ENCODE assay signal across 30 cellular contexts in genomic region chr12:95970905-95971304, GRCh38. TPM values are rescaled to one million over a fixed set of nuclear protein-coding genes. Genes with fewer than 3 reads are reported as not detected.
DNase-seq lines count a peak whose midpoint lies in the region; ATAC-seq, FAIRE-seq and TF ChIP-seq lines count a peak whose summit lies in the region.
"Had no signal": no experiment of that assay in that cellular context is flagged by ENCODE, and none has a peak within 500 bp of the region (broad histone marks: within the 10 kb centered on the region; RNA-seq: fewer than 3 reads in every experiment).

No MANE protein-coding gene starts in this region.

- H4K20me1 ChIP-seq in mammary epithelial cell (ENCODE audit: insufficient read depth, low read length): no peaks in the 10 kb centered on the region
- no peaks in the 10 kb centered on the region for H4K20me1 ChIP-seq in H1 (replicated peaks in 1 of 2; ENCODE audit: control insufficient read depth in 1 of 2, insufficient read depth in 2 of 2, low read length in 2 of 2)
- H4K20me1 ChIP-seq in smooth muscle cell (ENCODE audit: low read depth): no peaks in the 10 kb centered on the region

- H3K27ac ChIP-seq in mammary epithelial cell (ENCODE audit: insufficient read depth, low read depth, low read length) (no peak overlapping the region), breast epithelium (no peak overlapping the region), H1 (ENCODE audit: low read depth, low read length) (no peak overlapping the region), iPS DF 6.9 (ENCODE audit: low read length) (no peak overlapping the region), smooth muscle cell (ENCODE audit: low read depth) (no peak overlapping the region), Peyer's patch (no peak overlapping the region)
- H3K27ac ChIP-seq: 22Rv1, cardiac muscle cell, lower lobe of right lung, upper lobe of left lung, WERI-Rb-1 had no signal

- H3K4me3 ChIP-seq in mammary epithelial cell (replicated peaks in 1 of 3; ENCODE audit: insufficient read depth in 1 of 3, low read depth in 2 of 3, low read length in 3 of 3) (no peak overlapping the region), breast epithelium (no peak overlapping the region), H1 (ENCODE audit: extremely low read depth in 1 of 4, insufficient read depth in 2 of 4, low read depth in 3 of 4, low read length in 4 of 4) (peak overlapping the region in 1 of 4 experiments; percentile 4; a peak in 1 of 8 replicates), iPS DF 6.9 (ENCODE audit: low read length) (no peak overlapping the region), smooth muscle cell (no peak overlapping the region), Peyer's patch (no peak overlapping the region)
- H3K4me3 ChIP-seq: cardiac muscle cell, lower lobe of right lung, upper lobe of left lung had no signal

- TF ChIP-seq POLR2A in breast epithelium (IDR thresholded peaks at IDR 0.05) (no peak), H1 (IDR thresholded peaks at IDR 0.05; ENCODE audit: control extremely low read depth in 1 of 2, low read depth in 2 of 2, low read length in 2 of 2) (no peak), Peyer's patch (IDR thresholded peaks at IDR 0.05) (no peak)

- no peak overlapping the region for H2BK15ac ChIP-seq in H1 (ENCODE audit: low read length)

- dilution Hi-C loops in mammary epithelial cell (cut with HindIII; ENCODE audit: low sequenced_read_pairs): no loop called here

- H4K91ac ChIP-seq in H1 (replicated peaks; ENCODE audit: insufficient read length, low read length): no peak overlapping the region

- TF ChIP-seq EP300 in H1 (IDR thresholded peaks at IDR 0.05; ENCODE audit: borderline replicate concordance in 1 of 2, low read depth in 2 of 2, low read length in 2 of 2): no peak

- no peaks in the 10 kb centered on the region for H3K23me2 ChIP-seq in H1 (ENCODE audit: low read depth, low read length)

- no peak overlapping the region for H4K8ac ChIP-seq in H1 (ENCODE audit: extremely low read depth, insufficient read depth, low read length)

- no peaks in the 10 kb centered on the region for H3K36me3 ChIP-seq in mammary epithelial cell (ENCODE audit: insufficient read depth, low read length)
- no peaks in the 10 kb centered on the region for H3K36me3 ChIP-seq in breast epithelium
- H3K36me3 ChIP-seq in H1 (ENCODE audit: control insufficient read depth in 2 of 4, insufficient read depth in 4 of 4, low read length in 3 of 4): no peaks in the 10 kb centered on the region
- no peaks in the 10 kb centered on the region for H3K36me3 ChIP-seq in iPS DF 6.9 (ENCODE audit: control insufficient read depth, insufficient read depth, low read length)
- no peaks in the 10 kb centered on the region for H3K36me3 ChIP-seq in smooth muscle cell (ENCODE audit: low read depth)
- no peaks in the 10 kb centered on the region for H3K36me3 ChIP-seq in Peyer's patch
- H3K36me3 ChIP-seq: cardiac muscle cell, lower lobe of right lung, upper lobe of left lung, WERI-Rb-1 had no signal

- H3K9me3 ChIP-seq in mammary epithelial cell (replicated peaks; ENCODE audit: insufficient read depth, low read length): no peaks in the 10 kb centered on the region
- H3K9me3 ChIP-seq in breast epithelium: no peaks in the 10 kb centered on the region
- H3K9me3 ChIP-seq in H1 (ENCODE audit: insufficient read depth in 2 of 2, low read depth in 1 of 2, low read length in 1 of 2): no peaks in the 10 kb centered on the region; a peak in 1 of 4 replicates
- no peaks in the 10 kb centered on the region for H3K9me3 ChIP-seq in iPS DF 6.9 (ENCODE audit: control insufficient read depth, insufficient read depth, low read length)
- no peaks in the 10 kb centered on the region for H3K9me3 ChIP-seq in smooth muscle cell (replicated peaks; ENCODE audit: low read depth)
- H3K9me3 ChIP-seq in Peyer's patch: no peaks in the 10 kb centered on the region
- H3K9me3 ChIP-seq: lower lobe of right lung, upper lobe of left lung had no signal

- H2AK5ac ChIP-seq in H1 (ENCODE audit: low read depth, low read length): no peak overlapping the region

- H2BK12ac ChIP-seq in H1 (ENCODE audit: low read depth, low read length): no peak overlapping the region

- H3K79me2 ChIP-seq in mammary epithelial cell (ENCODE audit: insufficient read depth, low read length) (no peaks in the 10 kb centered on the region), H1 (ENCODE audit: control insufficient read depth in 1 of 2, insufficient read depth in 2 of 2, low read length in 2 of 2) (no peaks in the 10 kb centered on the region), smooth muscle cell (ENCODE audit: low read depth) (no peaks in the 10 kb centered on the region)

- no peak overlapping the region for H2BK120ac ChIP-seq in H1 (replicated peaks; ENCODE audit: low read depth, low read length)

- H2AFZ ChIP-seq in mammary epithelial cell (ENCODE audit: low read depth, low read length) (peak overlapping the region; percentile 63), H1 (ENCODE audit: low read length) (peak overlapping the region; percentile 37; the same call in 1 of the 2 replicates), smooth muscle cell (ENCODE audit: low read depth) (no peak overlapping the region)

- H3K4ac ChIP-seq in H1 (replicated peaks; ENCODE audit: insufficient read length, low read depth, low read length): no peak overlapping the region

- CTCF ChIA-PET in mammary epithelial cell (lab: Charles Lee; ENCODE audit: low non-redundant PET) (no interaction called here), H1 (lab: Charles Lee; ENCODE audit: partially characterized antibody) (interaction anchor here (1.3 to 4.5 kb wide), 4 partner anchors 13 to 53 kb away, joined by 4 to 29 read pairs (median 8); partner anchors contain the start of gene AMDHD1)

- intact Hi-C loops in mammary epithelial cell (cut with micrococcal nuclease): no loop called here
- intact Hi-C loops in breast epithelium (cut with DNase I; ENCODE audit: low total_unique reads): loop anchor here (2.0 kb wide), 1 partner anchor 28 kb away; no protein-coding TSS in a partner anchor

- no peaks in the 10 kb centered on the region for H3K27me3 ChIP-seq in mammary epithelial cell (ENCODE audit: insufficient read depth, low read length)
- no peaks in the 10 kb centered on the region for H3K27me3 ChIP-seq in breast epithelium
- no peaks in the 10 kb centered on the region for H3K27me3 ChIP-seq in H1 (replicated peaks in 1 of 4; ENCODE audit: control insufficient read depth in 3 of 4, extremely low read depth in 1 of 4, insufficient read depth in 3 of 4, low read length in 3 of 4)
- H3K27me3 ChIP-seq in iPS DF 6.9 (ENCODE audit: control insufficient read depth, insufficient read depth, low read length): no peaks in the 10 kb centered on the region
- no peaks in the 10 kb centered on the region for H3K27me3 ChIP-seq in smooth muscle cell (ENCODE audit: low read depth)
- H3K27me3 ChIP-seq in Peyer's patch: no peaks in the 10 kb centered on the region
- H3K27me3 ChIP-seq: cardiac muscle cell, upper lobe of left lung had no signal

- H2BK5ac ChIP-seq in H1 (ENCODE audit: low read depth, low read length): no peak overlapping the region

- no peak overlapping the region for H4K5ac ChIP-seq in H1 (ENCODE audit: insufficient read length, low read depth, low read length)

- H3F3A ChIP-seq in smooth muscle cell (ENCODE audit: low read depth): no peaks in the 10 kb centered on the region

- TF ChIP-seq CTCF in mammary epithelial cell (conservative IDR thresholded peaks at IDR 0.05 in 1 of 2, IDR thresholded peaks at IDR 0.05 in 1 of 2; ENCODE audit: extremely low read depth in 1 of 2, insufficient read depth in 1 of 2, low read depth in 1 of 2, low read length in 2 of 2): no peak
- TF ChIP-seq CTCF in breast epithelium (IDR thresholded peaks at IDR 0.05): no peak
- no peak for TF ChIP-seq CTCF in H1 (IDR thresholded peaks at IDR 0.05; ENCODE audit: control extremely low read depth in 1 of 3, insufficient read depth in 1 of 3, low read depth in 1 of 3, low read length in 3 of 3)
- no peak for TF ChIP-seq CTCF in smooth muscle cell (IDR thresholded peaks at IDR 0.05; ENCODE audit: borderline replicate concordance, insufficient read depth, poor library complexity, severe bottlenecking)
- no peak for TF ChIP-seq CTCF in Peyer's patch (IDR thresholded peaks at IDR 0.05)

- WGBS in mammary epithelial cell (ENCODE audit: low coverage, missing lambda C conversion rate): 8% methylated on average over 7 of the region's 7 CpGs
- WGBS in H1 (ENCODE audit: extremely low coverage in 1 of 2, insufficient coverage in 1 of 2, insufficient read length in 1 of 2, insufficient replicate concordance in 2 of 2, low coverage in 1 of 2, low lambda C conversion rate in 2 of 2, missing lambda C conversion rate in 1 of 2), 2 experiments: 24% methylated on average over 7 of the region's 7 CpGs; no CpG with 5 or more reads in 1 of the 2 experiments
- WGBS in iPS DF 6.9 (ENCODE audit: insufficient coverage, insufficient read length): no CpG with 5 or more reads among the region's 7 CpGs
- 31% methylated on average over 7 of the region's 7 CpGs for WGBS in smooth muscle cell (ENCODE audit: low lambda C conversion rate)

- no peak overlapping the region for H3K23ac ChIP-seq in H1 (ENCODE audit: insufficient read length)

- peak; percentile 98 for FAIRE-seq in H1 (lab: Jason Lieb, UNC)
- FAIRE-seq: H54, keratinocyte had no signal

- no peaks in the 10 kb centered on the region for H3K79me1 ChIP-seq in H1 (ENCODE audit: low read depth, low read length)

- POLR2A ChIA-PET in H1 (lab: Charles Lee; ENCODE audit: partially characterized antibody): interaction anchor here (1.3 kb wide), 1 partner anchor 11 kb away, joined by 3 read pairs; no protein-coding TSS in a partner anchor

- no peak overlapping the region for H3K14ac ChIP-seq in H1 (ENCODE audit: insufficient read length)

- H3K18ac ChIP-seq in H1 (ENCODE audit: extremely low read depth, low read length): 0 out of 2 replicates have a peak overlapping the region, but pooled peaks have one; percentile 34

- H3K4me1 ChIP-seq in mammary epithelial cell (ENCODE audit: insufficient read depth, low read length) (no peaks in the 10 kb centered on the region), breast epithelium (no peaks in the 10 kb centered on the region), H1 (replicated peaks in 1 of 4; ENCODE audit: control insufficient read depth in 3 of 4, insufficient read depth in 4 of 4, low read length in 3 of 4) (peaks cover 0 to 10% (median 5%) of the 10 kb centered on the region in 4 experiments; a peak in 6 of 7 replicates), iPS DF 6.9 (ENCODE audit: control insufficient read depth, insufficient read depth, low read length) (no peaks in the 10 kb centered on the region; the same call in 1 of the 2 replicates), smooth muscle cell (ENCODE audit: low read depth) (no peaks in the 10 kb centered on the region), Peyer's patch (peaks cover 0 to 5% (median 0%) of the 10 kb centered on the region in 4 donors)
- H3K4me1 ChIP-seq: lower lobe of right lung, upper lobe of left lung had no signal

- no peak for ATAC-seq in GM21576 (IDR thresholded peaks at IDR 0.05; ENCODE audit: unreplicated experiment)
- ATAC-seq: activated T-cell treated with anti-CD3 and anti-CD28 coated beads, Interleukin-2, amount 50 U/mL, for 72 hours; lower lobe of right lung had no signal

- in situ Hi-C loops in mammary epithelial cell (cut with MboI; ENCODE audit: low sequenced_read_pairs in 2 of 2): no loop called here

- no peak overlapping the region for H3K9ac ChIP-seq in mammary epithelial cell (ENCODE audit: insufficient read depth, low read length)
- H3K9ac ChIP-seq in H1 (replicated peaks in 1 of 4; ENCODE audit: extremely low read depth in 1 of 4, low read depth in 3 of 4, low read length in 3 of 4): no peak overlapping the region
- no peak overlapping the region for H3K9ac ChIP-seq in smooth muscle cell (ENCODE audit: low read depth)

- H3K56ac ChIP-seq in H1 (replicated peaks; ENCODE audit: insufficient read length, low read depth, low read length): no peak overlapping the region

- no peak for TF ChIP-seq RAD21 in H1 (IDR thresholded peaks at IDR 0.05 in 1 of 2, conservative IDR thresholded peaks at IDR 0.05 in 1 of 2; ENCODE audit: low read depth in 2 of 2, low read length in 2 of 2)

- DNase-seq in mammary epithelial cell (peak; percentile 51), breast epithelium (ENCODE audit: low spot score in 2 of 2) (no peak), H1 (ENCODE audit: low read depth in 1 of 2, low spot score in 2 of 2) (peak in 1 of 2 experiments; percentile 72), iPS DF 6.9 (ENCODE audit: low read depth, low spot score) (peak; percentile 61), smooth muscle cell (lab: John Stamatoyannopoulos, UW; ENCODE audit: unreplicated experiment) (no peak), Peyer's patch (no peak), SW 1271 (lab: John Stamatoyannopoulos, UW) (no peak)
- DNase-seq: activated CD4-positive, alpha-beta T cell treated with anti-CD3 and anti-CD28 coated beads, Interleukin-2, amount 10 ng/mL, durations not matched to agents 7 days and 5 days; activated naive CD4-positive, alpha-beta T cell treated with Interleukin-2 at 50 U/mL for 16 hours; activated T-cell treated with anti-CD3 and anti-CD28 coated beads, Interleukin-2, amount 50 U/mL, for 72 hours; amniotic stem cell; CD4-positive, alpha-beta T cell; DMS 273 treated with DMSO at 0.1 percent for 48 hours; lower lobe of right lung; NCI-H1092; NCI-H2029; NCI-H345; NCI-H774; nephron progenitor cell; posterior cingulate gyrus; stimulated activated CD8-positive, alpha-beta memory T cell treated with anti-CD3 and anti-CD28 coated beads, Interleukin-4, amount 100 ng/mL, for 48 hours; upper lobe of left lung; WERI-Rb-1 had no signal

- no peak overlapping the region for H2BK20ac ChIP-seq in H1 (ENCODE audit: low read length)

- H3K4me2 ChIP-seq in mammary epithelial cell (ENCODE audit: insufficient read depth, low read depth, low read length) (no peak overlapping the region), H1 (ENCODE audit: insufficient read depth in 1 of 2, low read depth in 2 of 2, low read length in 2 of 2) (peak overlapping the region; percentile 30 to 61), smooth muscle cell (peak overlapping the region; percentile 24)

- no TSS peak for BruUV-seq in mammary epithelial cell (replicated peaks; lab: Mats Ljungman, UMichigan)

RNA-seq across cellular contexts. Expression of gene HAL, which starts 25.2 kb away (rescaled TPM):
- total RNA-seq in mammary epithelial cell (under 1 TPM; 0.31 to 0.33 TPM), breast epithelium (1 to 10 TPM in 1 of 3 donors, under 1 TPM in 2; 0.59 to 4.3 (median 0.98) TPM), smooth muscle cell (0.31 and 0.81 TPM in 2 replicates), Peyer's patch (1 to 10 TPM in 3 of 4 donors, not detected in 1; 4.0 to 8.1 (median 4.3) TPM)
- polyA plus RNA-seq in mammary epithelial cell (0.24 TPM), H1 (2011; rRNA removed) (0.08 and 0.12 TPM in 2 replicates), smooth muscle cell (not detected in 2 replicates)
- not detected for polyA minus RNA-seq in mammary epithelial cell
- total RNA-seq in H1 (2021; fragmentation: NEBNext Ultra II Directional; extraction: Animal tissue kit (Norgen Biotek cat#: 25700)): 0.17 and 0.44 TPM in 2 replicates
- 0.40 TPM for polyA plus RNA-seq in H1 (2011; cell fraction: cytosol; rRNA removed)
- polyA plus RNA-seq in H1 (2011; cell fraction: nucleus; rRNA removed): 1.2 TPM
- polyA plus RNA-seq in H1 (2012, experiment 1 of 2): 0.09 to 0.44 TPM (median 0.18 TPM) in 4 replicates
- polyA plus RNA-seq in H1 (2012, experiment 2 of 2): 0.13 TPM
- 0.16 TPM for polyA plus RNA-seq in H1 (2013, experiment 1 of 2)
- 0.20 TPM for polyA plus RNA-seq in H1 (2013, experiment 2 of 2)
- polyA minus RNA-seq in H1 (2011; rRNA and poly(A)+ RNA removed): 0.15 and 0.73 TPM in 2 replicates
- polyA minus RNA-seq in H1 (2011; cell fraction: cytosol; rRNA and poly(A)+ RNA removed): not detected
- 1.1 TPM for polyA minus RNA-seq in H1 (2011; cell fraction: nucleus; rRNA and poly(A)+ RNA removed)
- total RNA-seq: cardiac muscle cell, G401 had no signal
- polyA plus RNA-seq: cardiac muscle cell had no signal

RNA-seq across cellular contexts. Expression of gene AMDHD1, which starts 27.8 kb away (rescaled TPM):
- total RNA-seq in mammary epithelial cell (under 1 TPM; 0.67 to 0.78 TPM), breast epithelium (1 to 10 TPM in 2 of 3 donors, under 1 TPM in 1; 0.98 to 2.8 (median 1.3) TPM), smooth muscle cell (0.18 and 0.22 TPM in 2 replicates), Peyer's patch (1 to 10 TPM in 3 of 4 donors, not detected in 1; 1.7 to 3.5 (median 2.5) TPM)
- polyA plus RNA-seq in mammary epithelial cell (0.34 TPM), H1 (2011; rRNA removed) (0.14 TPM in 2 replicates), smooth muscle cell (0.25 TPM in 1 of 2 replicates, not detected in the other)
- not detected for polyA minus RNA-seq in mammary epithelial cell
- 0.34 TPM in 1 of 2 replicates, not detected in the other for total RNA-seq in H1 (2021; fragmentation: NEBNext Ultra II Directional; extraction: Animal tissue kit (Norgen Biotek cat#: 25700))
- 0.36 TPM for polyA plus RNA-seq in H1 (2011; cell fraction: cytosol; rRNA removed)
- polyA plus RNA-seq in H1 (2011; cell fraction: nucleus; rRNA removed): 0.61 TPM
- 0.14 to 0.54 TPM (median 0.31 TPM) in 3 of 4 replicates, not detected in the other for polyA plus RNA-seq in H1 (2012, experiment 1 of 2)
- not detected for polyA plus RNA-seq in H1 (2012, experiment 2 of 2)
- polyA plus RNA-seq in H1 (2013, experiment 1 of 2): 0.14 TPM
- 0.17 TPM for polyA plus RNA-seq in H1 (2013, experiment 2 of 2)
- 0.17 and 0.22 TPM in 2 replicates for polyA minus RNA-seq in H1 (2011; rRNA and poly(A)+ RNA removed)
- not detected for polyA minus RNA-seq in H1 (2011; cell fraction: cytosol; rRNA and poly(A)+ RNA removed)
- polyA minus RNA-seq in H1 (2011; cell fraction: nucleus; rRNA and poly(A)+ RNA removed): 1.6 TPM

RNA-seq across cellular contexts. Expression of gene CCDC38, which starts 28.5 kb away (rescaled TPM):
- total RNA-seq in mammary epithelial cell (under 1 TPM in 1 of 2 donors, not detected in 1; 0.17 TPM), breast epithelium (under 1 TPM in 1 of 3 donors, not detected in 2; 0.73 TPM), smooth muscle cell (not detected in 2 replicates), Peyer's patch (not detected)
- polyA plus RNA-seq in mammary epithelial cell (not detected), H1 (2011; rRNA removed) (0.02 TPM in 1 of 2 replicates, not detected in the other), smooth muscle cell (0.39 TPM in 1 of 2 replicates, not detected in the other)
- polyA minus RNA-seq in mammary epithelial cell: not detected
- total RNA-seq in H1 (2021; fragmentation: NEBNext Ultra II Directional; extraction: Animal tissue kit (Norgen Biotek cat#: 25700)): not detected in 2 replicates
- polyA plus RNA-seq in H1 (2011; cell fraction: cytosol; rRNA removed): 0.03 TPM
- not detected for polyA plus RNA-seq in H1 (2011; cell fraction: nucleus; rRNA removed)
- polyA plus RNA-seq in H1 (2012, experiment 1 of 2): not detected in 4 replicates
- not detected for polyA plus RNA-seq in H1 (2012, experiment 2 of 2)
- 0.02 TPM for polyA plus RNA-seq in H1 (2013, experiment 1 of 2)
- polyA plus RNA-seq in H1 (2013, experiment 2 of 2): not detected
- polyA minus RNA-seq in H1 (2011; rRNA and poly(A)+ RNA removed): not detected in 2 replicates
- polyA minus RNA-seq in H1 (2011; cell fraction: cytosol; rRNA and poly(A)+ RNA removed): not detected
- not detected for polyA minus RNA-seq in H1 (2011; cell fraction: nucleus; rRNA and poly(A)+ RNA removed)
- total RNA-seq: activated CD4-positive, alpha-beta T cell treated with anti-CD3 and anti-CD28 coated beads, Interleukin-2, amount 10 ng/mL, durations not matched to agents 7 days and 5 days; cardiac muscle cell; G401; mucosa of gallbladder had no signal
- polyA plus RNA-seq: cardiac muscle cell had no signal

Comparison
In these comparisons a context has a peak if more than half of its experiments do, and no peak if none do; other contexts are left out.
1. DNase-seq: peak in mammary epithelial cell (single experiment) and iPS DF 6.9 (single experiment); none in breast epithelium (0 of 2), smooth muscle cell (single experiment), Peyer's patch (0 of 3) and SW 1271 (0 of 2).